Comparison of ENCODE assay signal across 19 cellular contexts in genomic region chr2:8006626-8007025, GRCh38.
"Had no signal": no experiment of that assay in that cellular context is flagged by ENCODE, and none has a peak within 500 bp of the region (broad histone marks: within the 10 kb centered on the region; RNA-seq: fewer than 3 reads in every experiment).

No MANE protein-coding gene starts in this region.

- DNase-seq: activated CD4-positive, alpha-beta memory T cell treated with anti-CD3 and anti-CD28 coated beads for 36 hours; activated CD4-positive, alpha-beta T cell treated with anti-CD3 and anti-CD28 coated beads for 1 hour; activated CD8-positive, alpha-beta memory T cell treated with anti-CD3 and anti-CD28 coated beads, Interleukin-2, amount 50 U/mL, for 4 hours; activated gamma-delta T cell treated with Interleukin-2 at 50 U/mL for 16 hours; activated T-cell treated with anti-CD3 and anti-CD28 coated beads, Interleukin-2, amount 50 U/mL, for 72 hours; amygdala; body of pancreas; effector CD4-positive, alpha-beta T cell; hippocampal formation; ovary; right lobe of liver; stomach; testis had no signal

- H3K36me3 Mint-ChIP-seq: activated CD4-positive, alpha-beta memory T cell treated with anti-CD3 and anti-CD28 coated beads for 36 hours; activated naive CD8-positive, alpha-beta T cell had no signal

- H3K27me3 Mint-ChIP-seq: activated CD4-positive, alpha-beta memory T cell treated with anti-CD3 and anti-CD28 coated beads for 36 hours; activated naive CD8-positive, alpha-beta T cell; central memory CD8-positive, alpha-beta T cell had no signal

- H3K4me3 ChIP-seq: body of pancreas, coronary artery, esophagus muscularis mucosa, ovary, right lobe of liver, stomach, testis had no signal

- H3K4me1 ChIP-seq: right lobe of liver had no signal

- H3K27ac ChIP-seq: body of pancreas, coronary artery, esophagus muscularis mucosa, right lobe of liver, stomach, VCaP had no signal

- H3K36me3 ChIP-seq: esophagus muscularis mucosa, ovary, right lobe of liver, stomach had no signal

- H3K27ac Mint-ChIP-seq: activated CD4-positive, alpha-beta memory T cell treated with anti-CD3 and anti-CD28 coated beads for 36 hours; activated naive CD8-positive, alpha-beta T cell; activated T-cell treated with anti-CD3 and anti-CD28 coated beads, Interleukin-2, amount 50 U/mL, for 72 hours had no signal

- H3K4me3 Mint-ChIP-seq: activated CD4-positive, alpha-beta memory T cell treated with anti-CD3 and anti-CD28 coated beads for 36 hours; activated naive CD8-positive, alpha-beta T cell; activated T-cell treated with anti-CD3 and anti-CD28 coated beads, Interleukin-2, amount 50 U/mL, for 72 hours; central memory CD8-positive, alpha-beta T cell; neural crest cell had no signal

- H3K9me3 Mint-ChIP-seq: activated CD4-positive, alpha-beta memory T cell treated with anti-CD3 and anti-CD28 coated beads for 36 hours; activated T-cell treated with anti-CD3 and anti-CD28 coated beads, Interleukin-2, amount 50 U/mL, for 72 hours; central memory CD8-positive, alpha-beta T cell had no signal

- ATAC-seq: activated T-cell treated with anti-CD3 and anti-CD28 coated beads, Interleukin-2, amount 50 U/mL, for 72 hours; body of pancreas; right lobe of liver had no signal

- H3K27me3 ChIP-seq: body of pancreas, esophagus muscularis mucosa, ovary, right lobe of liver, stomach, testis had no signal
